16 cellular contexts compared by ENCODE assay signal in the genomic region with DNA sequence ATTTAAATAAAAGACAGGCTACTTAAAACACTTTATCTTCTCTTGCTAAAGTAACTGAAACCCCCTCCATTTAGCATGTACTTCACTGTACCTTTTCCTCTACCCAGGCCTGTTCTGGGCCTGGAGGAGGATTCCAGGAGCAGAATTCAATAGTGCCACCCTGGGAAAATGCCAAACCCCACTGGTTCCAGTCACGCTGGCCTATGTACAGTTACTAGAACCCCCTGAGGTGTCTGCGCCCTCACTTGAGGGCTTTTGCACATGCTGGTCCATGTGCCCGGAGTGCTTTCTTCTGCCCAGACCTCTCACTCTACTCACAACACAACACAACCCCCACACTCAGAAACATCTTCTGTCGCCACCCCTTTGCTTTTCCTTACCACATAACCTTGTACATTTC.
"Had no signal": no experiment of that assay in that cellular context is flagged by ENCODE, and none has a peak within 500 bp of the region (broad histone marks: within the 10 kb centered on the region; RNA-seq: fewer than 3 reads in every experiment).

No MANE protein-coding gene starts in this region.

- H3K4me3 ChIP-seq: cardiac muscle cell, left ventricle myocardium inferior, spleen, stomach, testis had no signal

- H3K27me3 ChIP-seq: cardiac muscle cell, spleen, stomach, testis had no signal

- ATAC-seq: activated naive CD8-positive, alpha-beta T cell treated with anti-CD3 and anti-CD28 coated beads, Interleukin-2, amount 50 U/mL, for 24 hours; esophagus mucosa; natural killer cell treated with Interleukin-12 subunit alpha and Interleukin-12 subunit beta and Interleukin-15 and Interleukin-18, amount 100 ng/mL, for 72 hours; sciatic nerve had no signal

- H3K9me3 ChIP-seq: left ventricle myocardium inferior, spleen, stomach, testis had no signal

- DNase-seq: activated CD4-positive, alpha-beta T cell treated with anti-CD3 and anti-CD28 coated beads for 1 hour; activated CD4-positive, alpha-beta T cell treated with anti-CD3 and anti-CD28 coated beads, Interleukin-2, amount 50 U/mL, for 4 hours; activated naive CD4-positive, alpha-beta T cell treated with anti-CD3 and anti-CD28 coated beads for 36 hours; activated naive CD8-positive, alpha-beta T cell treated with anti-CD3 and anti-CD28 coated beads, Interleukin-2, amount 50 U/mL, for 24 hours; activated T-cell treated with anti-CD3 and anti-CD28 coated beads for 4 hours; hippocampal formation; left ventricle myocardium inferior; occipital lobe; spleen; stomach; testis had no signal

- H3K27ac ChIP-seq: cardiac muscle cell, left ventricle myocardium inferior, testis, VCaP had no signal

- H3K36me3 ChIP-seq: cardiac muscle cell had no signal
